Comparison of ENCODE assay signal across 1 cellular context in genomic region chr1:157042852-157043251, GRCh38.
TF ChIP-seq lines count a peak whose summit lies in the region.

No MANE protein-coding gene starts in this region.

TF ChIP-seq in A549, 52 proteins besides CTCF, POLR2A, EP300 and RAD21 (continued from another document):
- no peak for TF ChIP-seq BCL3 (IDR thresholded peaks at IDR 0.05)
- TF ChIP-seq E2F6 (IDR thresholded peaks at IDR 0.05; ENCODE audit: borderline replicate concordance, low read depth): no peak
- TF ChIP-seq HOXB13 (CRISPR knock-in tag; IDR thresholded peaks at IDR 0.05; ENCODE audit: low read depth): no peak
TF ChIP-seq in A549: peak in this region for 0.
